Comparison of ENCODE assay signal across 9 cellular contexts in the genomic region with DNA sequence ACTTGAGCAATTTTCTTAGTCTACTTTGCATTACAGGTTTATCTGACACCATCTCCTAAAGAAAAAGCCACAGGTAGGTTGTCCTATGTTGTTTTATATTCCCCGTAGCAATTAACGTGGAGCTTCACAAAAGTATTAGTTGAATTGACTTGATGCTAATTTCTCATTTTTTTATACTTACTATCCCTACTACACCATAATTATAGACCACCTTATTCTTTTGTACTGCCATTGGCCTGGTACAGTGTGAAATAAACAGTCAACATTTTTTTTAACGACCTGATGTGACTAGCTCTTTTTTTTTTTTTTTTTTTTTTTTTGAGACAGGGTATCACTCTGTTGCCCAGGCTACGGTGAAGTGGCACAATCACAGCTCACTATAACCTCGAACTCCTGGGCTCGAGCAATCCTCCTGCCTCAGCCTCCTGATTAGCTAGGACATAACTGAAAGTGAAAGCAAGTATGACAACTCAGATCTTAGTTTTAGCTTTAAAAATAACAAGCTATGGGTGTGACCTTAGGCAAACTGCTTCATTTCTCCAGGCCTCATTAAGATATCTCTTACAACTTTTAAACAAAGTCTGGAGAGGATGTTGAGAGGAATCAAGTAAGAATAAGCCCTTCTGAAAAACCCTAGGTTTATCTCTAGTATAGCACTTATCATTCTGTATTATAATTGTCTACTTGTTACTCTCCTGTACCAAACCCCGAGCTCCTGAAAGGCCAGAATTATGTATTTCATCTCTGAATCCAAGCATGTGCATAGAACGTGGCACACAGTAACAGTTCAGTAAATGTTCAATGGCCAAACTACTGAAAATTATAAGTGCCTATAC. TPM values are rescaled to one million over a fixed set of nuclear protein-coding genes. Genes with fewer than 3 reads are reported as not detected.
A peak's percentile ranks its signal among the peaks of the same experiment; 100 is the strongest.
DNase-seq lines count a peak whose midpoint lies in the region; TF ChIP-seq lines count a peak whose summit lies in the region.
"Had no signal": no experiment of that assay in that cellular context is flagged by ENCODE, and none has a peak within 500 bp of the region (broad histone marks: within the 10 kb centered on the region; RNA-seq: fewer than 3 reads in every experiment).

No MANE protein-coding gene starts in this region.

- peaks cover 58% of the 10 kb centered on the region for H3K4me1 Mint-ChIP-seq in activated CD4-positive, alpha-beta T cell treated with anti-CD3 and anti-CD28 coated beads, Interleukin-2, amount 10 ng/mL, durations not matched to agents 7 days and 5 days

- H3K9me3 ChIP-seq in esophagus muscularis mucosa = no peaks in the 10 kb centered on the region
- H3K9me3 ChIP-seq: gastrocnemius medialis had no signal

- peak overlapping the region; percentile 6 for H3K4me3 Mint-ChIP-seq in activated CD4-positive, alpha-beta T cell treated with anti-CD3 and anti-CD28 coated beads, Interleukin-2, amount 10 ng/mL, durations not matched to agents 7 days and 5 days

- no peaks in the 10 kb centered on the region for H3K27me3 Mint-ChIP-seq in activated CD4-positive, alpha-beta T cell treated with anti-CD3 and anti-CD28 coated beads, Interleukin-2, amount 10 ng/mL, durations not matched to agents 7 days and 5 days

- H3K4me1 ChIP-seq in esophagus muscularis mucosa = peaks cover 31 to 95% (median 65%) of the 10 kb centered on the region in 4 donors

- H3K27ac Mint-ChIP-seq in activated CD4-positive, alpha-beta T cell treated with anti-CD3 and anti-CD28 coated beads, Interleukin-2, amount 10 ng/mL, durations not matched to agents 7 days and 5 days = peak overlapping the region; percentile 89

- no peaks in the 10 kb centered on the region for H3K36me3 Mint-ChIP-seq in activated CD4-positive, alpha-beta T cell treated with anti-CD3 and anti-CD28 coated beads, Interleukin-2, amount 10 ng/mL, durations not matched to agents 7 days and 5 days (ENCODE audit: low read depth)

- TF ChIP-seq CTCF in esophagus muscularis mucosa (IDR thresholded peaks at IDR 0.05) = no peak

- peak overlapping the region; percentile 13 to 30 (median 17) for H3K4me3 ChIP-seq in esophagus muscularis mucosa

- 65% methylated on average over 8 of the region's 8 CpGs for WGBS in esophagus muscularis mucosa

- H3K27me3 ChIP-seq in esophagus muscularis mucosa = no peaks in the 10 kb centered on the region
- H3K27me3 ChIP-seq: gastrocnemius medialis had no signal

- H3K36me3 ChIP-seq in esophagus muscularis mucosa = no peaks in the 10 kb centered on the region
- H3K36me3 ChIP-seq: gastrocnemius medialis had no signal

- DNase-seq in DMS79 treated with DMSO at 0.1 percent for 48 hours (lab: John Stamatoyannopoulos, UW) = peak; percentile 40
- DNase-seq in DMS79 (lab: John Stamatoyannopoulos, UW) = no peak
- DNase-seq in activated CD4-positive, alpha-beta T cell treated with anti-CD3 and anti-CD28 coated beads, Interleukin-2, amount 10 ng/mL, durations not matched to agents 7 days and 5 days = peak; percentile 69
- no peak for DNase-seq in esophagus muscularis mucosa (ENCODE audit: extremely low spot score)
- DNase-seq in stimulated activated naive CD4-positive, alpha-beta T cell treated with Interleukin-2 at 50 U/mL for 16 hours (lab: John Stamatoyannopoulos, UW) = peak; percentile 28
- no peak for DNase-seq in NCI-H526 treated with DMSO at 0.1 percent for 48 hours (lab: John Stamatoyannopoulos, UW)
- no peak for DNase-seq in anterior cingulate cortex (lab: John Stamatoyannopoulos, UW)
- no peak for DNase-seq in DMS 273 (lab: John Stamatoyannopoulos, UW; ENCODE audit: unreplicated experiment)
- DNase-seq: gastrocnemius medialis had no signal

- peak overlapping the region in 3 of 4 donors; percentile 32 to 40 (median 39) for H3K27ac ChIP-seq in esophagus muscularis mucosa (replicated peaks in 1 of 4)

- TF ChIP-seq POLR2A in esophagus muscularis mucosa (IDR thresholded peaks at IDR 0.05; ENCODE audit: low read depth) = no peak

- no peak for TF ChIP-seq EP300 in esophagus muscularis mucosa (IDR thresholded peaks at IDR 0.05)

- CTCF ChIA-PET in activated CD4-positive, alpha-beta T cell treated with anti-CD3 and anti-CD28 coated beads, Interleukin-2, amount 10 ng/mL, durations not matched to agents 7 days and 5 days (lab: Charles Lee) = interaction anchor here (0.7 to 3.4 kb wide), 12 partner anchors 9 to 117 kb away, joined by 3 to 13 read pairs (median 4); partner anchors contain the start of gene KDM1A

- H3K9me3 Mint-ChIP-seq in activated CD4-positive, alpha-beta T cell treated with anti-CD3 and anti-CD28 coated beads, Interleukin-2, amount 10 ng/mL, durations not matched to agents 7 days and 5 days = no peaks in the 10 kb centered on the region

- POLR2A ChIA-PET in activated CD4-positive, alpha-beta T cell treated with anti-CD3 and anti-CD28 coated beads, Interleukin-2, amount 10 ng/mL, durations not matched to agents 7 days and 5 days (lab: Charles Lee) = interaction anchor here (0.5 kb wide), 1 partner anchor 190 kb away, joined by 3 read pairs; no protein-coding TSS in a partner anchor

- intact Hi-C loops in esophagus muscularis mucosa (cut with DNase I) = no loop called here

RNA-seq across cellular contexts. Expression of gene LUZP1, which starts 49.5 kb away (rescaled TPM):
- 10 to 100 TPM; 16.9 to 17.5 TPM for total RNA-seq in activated CD4-positive, alpha-beta T cell treated with anti-CD3 and anti-CD28 coated beads, Interleukin-2, amount 10 ng/mL, durations not matched to agents 7 days and 5 days
- 10 to 100 TPM; 23.4 to 34.4 (median 27.3) TPM for total RNA-seq in esophagus muscularis mucosa

Comparison
In these comparisons a context has a peak if more than half of its experiments do, and no peak if none do; other contexts are left out.
1. DNase-seq: peak in DMS79 treated with DMSO at 0.1 percent for 48 hours (single experiment), activated CD4-positive, alpha-beta T cell treated with anti-CD3 and anti-CD28 coated beads, Interleukin-2, amount 10 ng/mL, durations not matched to agents 7 days and 5 days (single experiment) and stimulated activated naive CD4-positive, alpha-beta T cell treated with Interleukin-2 at 50 U/mL for 16 hours (single experiment); none in DMS79 (single experiment), esophagus muscularis mucosa (single experiment), NCI-H526 treated with DMSO at 0.1 percent for 48 hours (single experiment), anterior cingulate cortex (0 of 58) and DMS 273 (single experiment).